Comparison of ENCODE assay signal across 1 cellular context in the genomic region with DNA sequence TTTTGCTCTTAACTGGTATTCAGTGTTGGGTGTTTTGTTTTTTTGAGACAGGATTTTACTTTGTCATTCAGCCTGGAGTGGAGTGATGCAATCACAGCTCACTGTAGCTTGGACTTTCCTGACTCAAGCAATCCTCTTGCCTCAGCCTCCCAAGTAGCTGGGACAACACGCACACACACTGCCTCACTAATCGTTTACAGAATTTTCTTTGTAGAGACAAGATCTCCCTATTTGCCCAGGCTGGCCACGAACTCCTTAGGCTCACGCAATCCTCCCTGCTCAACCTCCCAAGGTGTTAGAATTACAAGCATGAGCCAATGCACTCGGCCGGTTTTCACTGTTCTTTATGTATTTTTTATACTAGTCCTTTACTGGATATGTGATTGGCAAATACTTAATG.
TF ChIP-seq lines count a peak whose summit lies in the region.

No MANE protein-coding gene starts in this region.

TF ChIP-seq in K562, 482 proteins besides CTCF, POLR2A, EP300 and RAD21:
- TF ChIP-seq, protein P1, sequence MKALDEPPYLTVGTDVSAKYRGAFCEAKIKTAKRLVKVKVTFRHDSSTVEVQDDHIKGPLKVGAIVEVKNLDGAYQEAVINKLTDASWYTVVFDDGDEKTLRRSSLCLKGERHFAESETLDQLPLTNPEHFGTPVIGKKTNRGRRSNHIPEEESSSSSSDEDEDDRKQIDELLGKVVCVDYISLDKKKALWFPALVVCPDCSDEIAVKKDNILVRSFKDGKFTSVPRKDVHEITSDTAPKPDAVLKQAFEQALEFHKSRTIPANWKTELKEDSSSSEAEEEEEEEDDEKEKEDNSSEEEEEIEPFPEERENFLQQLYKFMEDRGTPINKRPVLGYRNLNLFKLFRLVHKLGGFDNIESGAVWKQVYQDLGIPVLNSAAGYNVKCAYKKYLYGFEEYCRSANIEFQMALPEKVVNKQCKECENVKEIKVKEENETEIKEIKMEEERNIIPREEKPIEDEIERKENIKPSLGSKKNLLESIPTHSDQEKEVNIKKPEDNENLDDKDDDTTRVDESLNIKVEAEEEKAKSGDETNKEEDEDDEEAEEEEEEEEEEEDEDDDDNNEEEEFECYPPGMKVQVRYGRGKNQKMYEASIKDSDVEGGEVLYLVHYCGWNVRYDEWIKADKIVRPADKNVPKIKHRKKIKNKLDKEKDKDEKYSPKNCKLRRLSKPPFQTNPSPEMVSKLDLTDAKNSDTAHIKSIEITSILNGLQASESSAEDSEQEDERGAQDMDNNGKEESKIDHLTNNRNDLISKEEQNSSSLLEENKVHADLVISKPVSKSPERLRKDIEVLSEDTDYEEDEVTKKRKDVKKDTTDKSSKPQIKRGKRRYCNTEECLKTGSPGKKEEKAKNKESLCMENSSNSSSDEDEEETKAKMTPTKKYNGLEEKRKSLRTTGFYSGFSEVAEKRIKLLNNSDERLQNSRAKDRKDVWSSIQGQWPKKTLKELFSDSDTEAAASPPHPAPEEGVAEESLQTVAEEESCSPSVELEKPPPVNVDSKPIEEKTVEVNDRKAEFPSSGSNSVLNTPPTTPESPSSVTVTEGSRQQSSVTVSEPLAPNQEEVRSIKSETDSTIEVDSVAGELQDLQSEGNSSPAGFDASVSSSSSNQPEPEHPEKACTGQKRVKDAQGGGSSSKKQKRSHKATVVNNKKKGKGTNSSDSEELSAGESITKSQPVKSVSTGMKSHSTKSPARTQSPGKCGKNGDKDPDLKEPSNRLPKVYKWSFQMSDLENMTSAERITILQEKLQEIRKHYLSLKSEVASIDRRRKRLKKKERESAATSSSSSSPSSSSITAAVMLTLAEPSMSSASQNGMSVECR (CRISPR knock-in tag; IDR thresholded peaks at IDR 0.05), result 0 out of 2 replicates have a peak, but pooled peaks have one; percentile 13
- no peak for TF ChIP-seq NFE2L1 (tag; IDR thresholded peaks at IDR 0.05; ENCODE audit: borderline replicate concordance, low read depth)
- TF ChIP-seq E2F1 (CRISPR knock-in tag; IDR thresholded peaks at IDR 0.05), result peak; percentile 30; the same call in 1 of the 2 replicates
- 0 out of 2 replicates have a peak, but pooled peaks have one; percentile 43 for TF ChIP-seq ADNP (tag; IDR thresholded peaks at IDR 0.05)
- no peak for TF ChIP-seq NR3C1 (CRISPR knock-in tag; IDR thresholded peaks at IDR 0.05)
- peak; percentile 32; the same call in 1 of the 2 replicates for TF ChIP-seq STAT5A (IDR thresholded peaks at IDR 0.05; ENCODE audit: borderline replicate concordance, low read length)
- peak; percentile 96; the same call in 1 of the 2 replicates for TF ChIP-seq PURB (CRISPR knock-in tag; IDR thresholded peaks at IDR 0.05; ENCODE audit: low read depth)
- TF ChIP-seq PML (IDR thresholded peaks at IDR 0.05; ENCODE audit: low read length), result peak; percentile 47; the same call in 1 of the 2 replicates
- peak; percentile 97 for TF ChIP-seq CEBPG (CRISPR knock-in tag; IDR thresholded peaks at IDR 0.05)
- TF ChIP-seq CEBPG (tag; conservative IDR thresholded peaks at IDR 0.05 in 1 of 2, IDR thresholded peaks at IDR 0.05 in 1 of 2), result no peak
- TF ChIP-seq NCOA1 (IDR thresholded peaks at IDR 0.05; ENCODE audit: low read depth), result no peak
- no peak for TF ChIP-seq ZNF280A (IDR thresholded peaks at IDR 0.05; ENCODE audit: low read depth, partially characterized antibody)
- TF ChIP-seq, protein P2, sequence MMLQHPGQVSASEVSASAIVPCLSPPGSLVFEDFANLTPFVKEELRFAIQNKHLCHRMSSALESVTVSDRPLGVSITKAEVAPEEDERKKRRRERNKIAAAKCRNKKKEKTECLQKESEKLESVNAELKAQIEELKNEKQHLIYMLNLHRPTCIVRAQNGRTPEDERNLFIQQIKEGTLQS (IDR thresholded peaks at IDR 0.05), result no peak
- TF ChIP-seq, protein P2 (CRISPR knock-in tag; conservative IDR thresholded peaks at IDR 0.05), result peak; percentile 99
- peak; percentile 33; the same call in 1 of the 2 replicates for TF ChIP-seq TEAD4 (IDR thresholded peaks at IDR 0.05; ENCODE audit: low read length)
- no peak for TF ChIP-seq TEAD4 (CRISPR knock-in tag; IDR thresholded peaks at IDR 0.05; ENCODE audit: borderline replicate concordance)
- no peak for TF ChIP-seq E2F3 (CRISPR knock-in tag; IDR thresholded peaks at IDR 0.05)
- no peak; the same call in 1 of the 2 replicates for TF ChIP-seq CREB1 (IDR thresholded peaks at IDR 0.05)
- 0 out of 2 replicates have a peak, but pooled peaks have one; percentile 8 for TF ChIP-seq CREB1 (CRISPR knock-in tag; IDR thresholded peaks at IDR 0.05)
